In the genomic region with DNA sequence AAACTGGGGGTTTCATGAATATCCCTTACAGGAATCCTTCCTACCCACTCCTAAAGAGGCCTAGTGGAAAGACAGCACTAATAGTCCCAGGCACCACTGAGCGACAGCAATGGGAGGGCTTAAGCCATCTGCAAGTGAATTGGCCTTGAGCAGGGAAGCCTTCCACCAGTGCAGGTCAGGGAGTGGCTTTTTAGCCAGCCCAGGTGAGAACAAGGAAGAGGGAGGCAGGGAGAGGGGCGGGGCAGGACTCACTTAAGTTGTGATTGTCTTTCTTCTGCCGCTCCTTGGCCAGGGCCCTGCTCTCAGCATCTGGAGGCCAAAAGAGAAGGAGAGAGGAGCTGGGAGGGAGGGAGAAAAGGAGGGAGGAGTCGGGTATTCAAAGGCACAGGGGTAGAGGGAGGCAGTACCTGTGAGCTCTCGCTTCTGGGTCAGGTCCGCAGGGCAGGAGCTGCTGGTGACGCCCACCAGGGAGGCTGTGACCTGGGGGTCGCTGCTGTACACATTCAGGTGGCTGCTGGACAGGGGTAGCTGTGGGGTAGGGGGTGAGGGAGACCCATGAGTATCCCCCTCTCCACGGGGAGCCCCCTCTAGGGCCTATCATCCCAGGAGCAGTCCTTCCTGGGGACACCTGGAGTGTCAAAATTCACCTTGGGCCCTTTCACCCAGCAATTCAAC, we compare ENCODE assay signal across 15 cellular contexts. TPM values are rescaled to one million over a fixed set of nuclear protein-coding genes. Genes with fewer than 3 reads are reported as not detected.
DNase-seq lines count a peak whose midpoint lies in the region; TF ChIP-seq lines count a peak whose summit lies in the region.
"Had no signal": no experiment of that assay in that cellular context is flagged by ENCODE, and none has a peak within 500 bp of the region (broad histone marks: within the 10 kb centered on the region; RNA-seq: fewer than 3 reads in every experiment).

No MANE protein-coding gene starts in this region.

- H3K36me3 Mint-ChIP-seq in endodermal cell (ENCODE audit: low read depth), result no peaks in the 10 kb centered on the region

- H2BK15ac ChIP-seq in mesenchymal stem cell (ENCODE audit: low read depth, poor library complexity, severe bottlenecking), result no peak overlapping the region

- H3K9ac ChIP-seq in endodermal cell (ENCODE audit: extremely low read depth, low read length, poor library complexity, severe bottlenecking) (no peak overlapping the region), mesenchymal stem cell (ENCODE audit: low read length) (no peak overlapping the region)

- H3K27me3 Mint-ChIP-seq in endodermal cell (ENCODE audit: insufficient read depth), result peaks cover 7% of the 10 kb centered on the region

- H3K9me3 Mint-ChIP-seq in endodermal cell, result no peaks in the 10 kb centered on the region
- H3K9me3 Mint-ChIP-seq: T-helper 2 cell treated with Interferon-gamma antibody and Interleukin-4, amounts not matched to agents 5 μg/mL and 100 μg/mL, for 36 hours had no signal

- no peak overlapping the region for H3K4ac ChIP-seq in mesenchymal stem cell (ENCODE audit: low read depth in 1 of 2, low read length in 2 of 2)

- no peak overlapping the region for H2AFZ ChIP-seq in mesenchymal stem cell (ENCODE audit: low read depth, low read length)

- no peak overlapping the region for H3K14ac ChIP-seq in mesenchymal stem cell (ENCODE audit: low read length in 2 of 2)

- DNase-seq in left ventricle myocardium inferior (no peak), right atrium auricular region (ENCODE audit: low spot score) (no peak), endodermal cell (peak; percentile 93), mesenchymal stem cell (no peak), transverse colon (peak; percentile 76), NOMO-1 treated with dmso at 0.1 percent for 144 hours (lab: John Stamatoyannopoulos, UW; ENCODE audit: unreplicated experiment) (no peak), NCI-H526 (lab: John Stamatoyannopoulos, UW) (no peak), SIG-M5 treated with dmso at 0.1 percent for 504 hours (lab: John Stamatoyannopoulos, UW; ENCODE audit: unreplicated experiment) (no peak)
- DNase-seq: cerebellar nuclear complex, NCI-H1694, NCI-H446 treated with DMSO at 0.1 percent for 48 hours had no signal

- no peak overlapping the region for H3K4me2 ChIP-seq in mesenchymal stem cell (ENCODE audit: low read length, poor library complexity, severe bottlenecking)

- in situ Hi-C loops in transverse colon (cut with MboI; ENCODE audit: low pct_ligation_motif_present in 1 of 4, low pct_unique_long_range_greater_than_20kb in 1 of 4, low sequenced_read_pairs in 3 of 4), result loop anchor here in 3 of 4 donors (5.0 to 25.0 kb wide), 5 partner anchors 83 to 325 kb away; no protein-coding TSS in a partner anchor

- H3K4me1 ChIP-seq in left ventricle myocardium inferior, result peaks cover 36% of the 10 kb centered on the region
- H3K4me1 ChIP-seq in right atrium auricular region, result peaks cover 0 to 14% of the 10 kb centered on the region in 2 donors
- H3K4me1 ChIP-seq in endodermal cell (ENCODE audit: control insufficient read depth, insufficient read depth, low read length), result no peaks in the 10 kb centered on the region
- H3K4me1 ChIP-seq in mesenchymal stem cell (ENCODE audit: control insufficient read depth, insufficient read depth, low read depth, low read length), result peaks cover 37% of the 10 kb centered on the region
- H3K4me1 ChIP-seq in transverse colon, result peaks cover 5 to 17% (median 11%) of the 10 kb centered on the region in 4 donors

- H2AK5ac ChIP-seq in mesenchymal stem cell (ENCODE audit: low read length, severe bottlenecking), result no peak overlapping the region

- no peak overlapping the region for H3K18ac ChIP-seq in mesenchymal stem cell (ENCODE audit: low read depth in 1 of 2, low read length in 2 of 2)

- H3K9me3 ChIP-seq in left ventricle myocardium inferior (replicated peaks) (no peaks in the 10 kb centered on the region), right atrium auricular region (no peaks in the 10 kb centered on the region), endodermal cell (ENCODE audit: control insufficient read depth, low read length) (no peaks in the 10 kb centered on the region), mesenchymal stem cell (ENCODE audit: control insufficient read depth, low read length) (no peaks in the 10 kb centered on the region), transverse colon (no peaks in the 10 kb centered on the region)
- H3K9me3 ChIP-seq: adrenal gland, neutrophil had no signal

- no peak overlapping the region for H3K4me3 ChIP-seq in left ventricle myocardium inferior
- H3K4me3 ChIP-seq in right atrium auricular region, result no peak overlapping the region
- H3K4me3 ChIP-seq in endodermal cell (ENCODE audit: low read length), result no peak overlapping the region
- no peak overlapping the region for H3K4me3 ChIP-seq in mesenchymal stem cell (ENCODE audit: insufficient read depth in 1 of 2, low read depth in 1 of 2, low read length in 2 of 2)
- no peak overlapping the region for H3K4me3 ChIP-seq in transverse colon
- H3K4me3 ChIP-seq: adrenal gland had no signal

- peaks cover 61% of the 10 kb centered on the region for H3K36me3 ChIP-seq in left ventricle myocardium inferior
- peaks cover 51% of the 10 kb centered on the region for H3K36me3 ChIP-seq in right atrium auricular region
- H3K36me3 ChIP-seq in endodermal cell (ENCODE audit: control insufficient read depth, insufficient read depth, low read length), result no peaks in the 10 kb centered on the region
- H3K36me3 ChIP-seq in mesenchymal stem cell (ENCODE audit: control insufficient read depth in 1 of 2, insufficient read depth in 2 of 2, low read depth in 1 of 2, low read length in 2 of 2), result peaks cover 16 to 78% of the 10 kb centered on the region in 2 experiments
- H3K36me3 ChIP-seq in transverse colon, result peaks cover 0 to 7% (median 0%) of the 10 kb centered on the region in 4 donors

- H3K27ac ChIP-seq in left ventricle myocardium inferior (replicated peaks), result peak overlapping the region; percentile 46
- no peak overlapping the region for H3K27ac ChIP-seq in right atrium auricular region
- no peak overlapping the region for H3K27ac ChIP-seq in endodermal cell (ENCODE audit: low read depth, low read length)
- H3K27ac ChIP-seq in mesenchymal stem cell (ENCODE audit: low read length, poor library complexity, severe bottlenecking), result no peak overlapping the region
- H3K27ac ChIP-seq in transverse colon, result peak overlapping the region in 2 of 4 donors; percentile 34 to 37
- H3K27ac ChIP-seq: neutrophil had no signal

- 52 to 57% methylated on average over 3 to 9 of the region's 9 CpGs for WGBS in endodermal cell (ENCODE audit: insufficient coverage in 1 of 2, insufficient read length in 1 of 2), 2 experiments
- WGBS in mesenchymal stem cell, result 46% methylated on average over 6 of the region's 9 CpGs
- WGBS in transverse colon (ENCODE audit: low coverage in 1 of 2), 2 donors, result 20 to 61% methylated on average over 1 to 9 of the region's 9 CpGs

- H4K91ac ChIP-seq in mesenchymal stem cell (ENCODE audit: low read length), result peak overlapping the region; percentile 35

- intact Hi-C loops in left ventricle myocardium inferior (cut with micrococcal nuclease) (loop anchor here (10.0 kb wide), 1 partner anchor 223 kb away; no protein-coding TSS in a partner anchor), transverse colon (cut with DNase I; ENCODE audit: low total_unique reads) (loop anchor here (1.0 to 10.0 kb wide), 2 partner anchors 74 to 223 kb away; no protein-coding TSS in a partner anchor)

- H2BK120ac ChIP-seq in mesenchymal stem cell (ENCODE audit: low read depth, low read length), result no peak overlapping the region

- peaks cover 10% of the 10 kb centered on the region for H3K4me1 Mint-ChIP-seq in endodermal cell

- TF ChIP-seq CTCF in left ventricle myocardium inferior (IDR thresholded peaks at IDR 0.05; ENCODE audit: borderline replicate concordance) (no peak), right atrium auricular region (IDR thresholded peaks at IDR 0.05) (no peak), endodermal cell (conservative IDR thresholded peaks at IDR 0.05) (no peak), transverse colon (IDR thresholded peaks at IDR 0.05) (no peak)

- H2BK12ac ChIP-seq in mesenchymal stem cell (ENCODE audit: low read length in 2 of 2), result no peak overlapping the region

- no peak for TF ChIP-seq EP300 in transverse colon (IDR thresholded peaks at IDR 0.05; ENCODE audit: low read depth)

- no peak overlapping the region for H3K4me3 Mint-ChIP-seq in endodermal cell
- H3K4me3 Mint-ChIP-seq: T-helper 2 cell treated with Interferon-gamma antibody and Interleukin-4, amounts not matched to agents 5 μg/mL and 100 μg/mL, for 36 hours had no signal

- H4K8ac ChIP-seq in mesenchymal stem cell (ENCODE audit: low read length), result no peak overlapping the region

- H3K27me3 ChIP-seq in left ventricle myocardium inferior (ENCODE audit: low read depth), result no peaks in the 10 kb centered on the region
- no peaks in the 10 kb centered on the region for H3K27me3 ChIP-seq in right atrium auricular region
- no peaks in the 10 kb centered on the region for H3K27me3 ChIP-seq in endodermal cell (ENCODE audit: control insufficient read depth, insufficient read depth, low read length, poor library complexity, severe bottlenecking)
- H3K27me3 ChIP-seq in mesenchymal stem cell (ENCODE audit: control insufficient read depth in 1 of 2, insufficient read depth in 1 of 2, low read length in 2 of 2), result no peaks in the 10 kb centered on the region
- no peaks in the 10 kb centered on the region for H3K27me3 ChIP-seq in transverse colon
- H3K27me3 ChIP-seq: adrenal gland had no signal

- no peak overlapping the region for H3K23ac ChIP-seq in mesenchymal stem cell (ENCODE audit: low read length in 2 of 2)

- no peak overlapping the region for H2BK5ac ChIP-seq in mesenchymal stem cell (ENCODE audit: low read depth, low read length, poor library complexity, severe bottlenecking)

- no peak overlapping the region for H3K27ac Mint-ChIP-seq in endodermal cell
- H3K27ac Mint-ChIP-seq: T-helper 2 cell treated with Interferon-gamma antibody and Interleukin-4, amounts not matched to agents 5 μg/mL and 100 μg/mL, for 36 hours had no signal

- H3K79me1 ChIP-seq in mesenchymal stem cell (replicated peaks; ENCODE audit: low read length, poor library complexity, severe bottlenecking), result peaks cover 27% of the 10 kb centered on the region

- TF ChIP-seq POLR2A in transverse colon (IDR thresholded peaks at IDR 0.05), result no peak

RNA-seq across cellular contexts. Expression of a gene that starts 47.8 kb away (rescaled TPM):
- total RNA-seq in left ventricle myocardium inferior, result 39.9 TPM
- total RNA-seq in right atrium auricular region, result 10 to 100 TPM; 31.5 to 35.8 TPM
- total RNA-seq in endodermal cell, result under 1 TPM in 1 of 2 donors, not detected in 1; 0.24 TPM
- 1.2 TPM for polyA plus RNA-seq in endodermal cell (2013, experiment 1 of 2)
- polyA plus RNA-seq in endodermal cell (2013, experiment 2 of 2), result 0.99 TPM
- 7.4 TPM for polyA plus RNA-seq in mesenchymal stem cell (2013, experiment 1 of 2)
- polyA plus RNA-seq in mesenchymal stem cell (2013, experiment 2 of 2), result 7.9 TPM
- 10 to 100 TPM; 30.4 to 47.1 (median 38.1) TPM for total RNA-seq in transverse colon

RNA-seq across cellular contexts. Expression of a gene that starts 49.4 kb away (rescaled TPM):
- total RNA-seq in left ventricle myocardium inferior, result 0.77 TPM
- 10 to 100 TPM in 1 of 2 donors, 1 to 10 TPM in 1; 1.5 to 12.3 TPM for total RNA-seq in right atrium auricular region
- 10 to 100 TPM; 52.7 to 80.0 TPM for total RNA-seq in endodermal cell
- polyA plus RNA-seq in endodermal cell (2013, experiment 1 of 2), result 76.9 TPM
- polyA plus RNA-seq in endodermal cell (2013, experiment 2 of 2), result 84.7 TPM
- polyA plus RNA-seq in mesenchymal stem cell (2013, experiment 1 of 2), result 48.8 TPM
- 49.1 TPM for polyA plus RNA-seq in mesenchymal stem cell (2013, experiment 2 of 2)
- total RNA-seq in transverse colon, result 1 to 10 TPM in 2 of 4 donors, not detected in 2; 2.1 to 2.2 TPM

RNA-seq across cellular contexts. Expression of a gene that starts 59.6 kb away (rescaled TPM):
- total RNA-seq in left ventricle myocardium inferior (not detected), right atrium auricular region (not detected), endodermal cell (not detected), transverse colon (1 to 10 TPM in 1 of 4 donors, not detected in 3; 1.5 TPM)
- not detected for polyA plus RNA-seq in endodermal cell (2013, experiment 1 of 2)
- not detected for polyA plus RNA-seq in endodermal cell (2013, experiment 2 of 2)
- not detected for polyA plus RNA-seq in mesenchymal stem cell (2013, experiment 1 of 2)
- polyA plus RNA-seq in mesenchymal stem cell (2013, experiment 2 of 2), result not detected
- total RNA-seq: Right ventricle myocardium inferior had no signal

Comparison
In these comparisons a context has a peak if more than half of its experiments do, and no peak if none do; other contexts are left out.
1. DNase-seq: peak in endodermal cell (single experiment) and transverse colon (single experiment); none in left ventricle myocardium inferior (single experiment), right atrium auricular region (single experiment), mesenchymal stem cell (single experiment), NOMO-1 treated with dmso at 0.1 percent for 144 hours (single experiment), NCI-H526 (0 of 2) and SIG-M5 treated with dmso at 0.1 percent for 504 hours (single experiment).
2. RNA of a gene that starts 47.8 kb away (total RNA-seq): 39.9 TPM in left ventricle myocardium inferior (single experiment), 30.4 to 47.1 TPM in transverse colon and 31.5 to 35.8 TPM in right atrium auricular region; 0.24 TPM in endodermal cell; every median in the first group is over 10 times any median in the second.
3. RNA of a gene that starts 49.4 kb away (total RNA-seq): 52.7 to 80.0 TPM in endodermal cell; 1.5 to 12.3 TPM in right atrium auricular region, 2.1 to 2.2 TPM in transverse colon and 0.77 TPM in left ventricle myocardium inferior (single experiment); every median in the first group is over 4 times any median in the second.